ENCODE assay signal across 10 cellular contexts in genomic region chr21:45642122-45642813, GRCh38. TPM values are rescaled to one million over a fixed set of nuclear protein-coding genes. Genes with fewer than 3 reads are reported as not detected.
A peak's percentile ranks its signal among the peaks of the same experiment; 100 is the strongest.
DNase-seq lines count a peak whose midpoint lies in the region; ATAC-seq, FAIRE-seq and TF ChIP-seq lines count a peak whose summit lies in the region.
"Had no signal": no experiment of that assay in that cellular context is flagged by ENCODE, and none has a peak within 500 bp of the region (broad histone marks: within the 10 kb centered on the region; RNA-seq: fewer than 3 reads in every experiment).

No MANE protein-coding gene starts in this region.

- H3K79me2 ChIP-seq in DND-41 (ENCODE audit: insufficient read depth, low read length) (peaks cover 11% of the 10 kb centered on the region), PC-9 (ENCODE audit: low read depth) (no peaks in the 10 kb centered on the region)

- no peak for TF ChIP-seq CTCF in DND-41 (IDR thresholded peaks at IDR 0.05; ENCODE audit: borderline replicate concordance, extremely low read depth, low read length, poor library complexity, severe bottlenecking)
- TF ChIP-seq CTCF in fibroblast of the aortic adventitia (IDR thresholded peaks at IDR 0.05; ENCODE audit: insufficient read depth, low read length), result no peak
- no peak for TF ChIP-seq CTCF in psoas muscle (IDR thresholded peaks at IDR 0.05)
- TF ChIP-seq CTCF in foreskin fibroblast (IDR thresholded peaks at IDR 0.05; ENCODE audit: low read depth, low read length), result no peak
- TF ChIP-seq CTCF in PC-9 (conservative IDR thresholded peaks at IDR 0.05), result no peak

- H3F3A ChIP-seq in PC-9 (ENCODE audit: insufficient read depth, low read depth), result no peaks in the 10 kb centered on the region

- peak overlapping the region; percentile 46; the same call in 1 of the 2 replicates for H2AFZ ChIP-seq in DND-41 (ENCODE audit: low read depth, low read length)
- no peak overlapping the region for H2AFZ ChIP-seq in PC-9

- DNase-seq in DND-41 (no peak), fibroblast of the aortic adventitia (ENCODE audit: low read depth) (no peak), psoas muscle (peak in 1 of 2 donors; percentile 26), foreskin fibroblast (no peak), NCI-H1092 (lab: John Stamatoyannopoulos, UW) (no peak), GM12892 (ENCODE audit: insufficient read length) (no peak), PC-9 (no peak)

- H3K9me2 ChIP-seq in PC-9 (ENCODE audit: insufficient read depth), result no peaks in the 10 kb centered on the region

- H3K36me3 ChIP-seq in DND-41 (ENCODE audit: insufficient read depth, low read length), result no peaks in the 10 kb centered on the region
- H3K36me3 ChIP-seq in HUES48 (ENCODE audit: control insufficient read depth, insufficient read depth, low read length), result no peaks in the 10 kb centered on the region
- H3K36me3 ChIP-seq in psoas muscle (ENCODE audit: insufficient read depth in 1 of 2, low read depth in 1 of 2), result no peaks in the 10 kb centered on the region
- H3K36me3 ChIP-seq in PC-9 (ENCODE audit: low read depth), result no peaks in the 10 kb centered on the region

- CTCF ChIA-PET in PC-9 (lab: Charles Lee), result no interaction called here

- H3K27me3 ChIP-seq in DND-41 (ENCODE audit: insufficient read depth, low read length, poor library complexity) (peaks cover 9% of the 10 kb centered on the region), HUES48 (ENCODE audit: control insufficient read depth, insufficient read depth, low read length) (peaks cover 29% of the 10 kb centered on the region), psoas muscle (ENCODE audit: insufficient read depth in 3 of 3, low read length in 2 of 3) (peaks cover 0 to 72% (median 20%) of the 10 kb centered on the region in 3 donors), PC-9 (ENCODE audit: insufficient read depth, low read depth) (peaks cover 17% of the 10 kb centered on the region; the same call in 1 of the 2 replicates)

- intact Hi-C loops in psoas muscle (cut with DNase I), result no loop called here
- intact Hi-C loops in PC-9 (cut with micrococcal nuclease; ENCODE audit: unreplicated experiment), result no loop called here

- whole genome bisulfite sequencing in psoas muscle, 3 donors, result 6 to 10% (median 8%) methylated on average over 51 to 91 of the region's 91 CpGs

- no TSS peak for BruUV-seq in PC-9 (replicated peaks; lab: Mats Ljungman, UMichigan)

- POLR2A ChIA-PET in PC-9 (lab: Charles Lee; ENCODE audit: unreplicated experiment), result no interaction called here

- ATAC-seq in DND-41 (ENCODE audit: insufficient read depth, low read depth) (no peak; the same call in 2 of the 3 replicates), psoas muscle (no peak)

- no peak for FAIRE-seq in GM12892 (lab: Jason Lieb, UNC)

- H3K9me3 ChIP-seq in DND-41 (ENCODE audit: insufficient read depth, low read length, severe bottlenecking), result no peaks in the 10 kb centered on the region
- no peaks in the 10 kb centered on the region for H3K9me3 ChIP-seq in HUES48 (ENCODE audit: control insufficient read depth, insufficient read depth, low read length)
- no peaks in the 10 kb centered on the region for H3K9me3 ChIP-seq in psoas muscle
- no peaks in the 10 kb centered on the region for H3K9me3 ChIP-seq in PC-9 (ENCODE audit: insufficient read depth, low read depth)

- H3K4me1 ChIP-seq in DND-41 (ENCODE audit: insufficient read depth, low read length) (peaks cover 48% of the 10 kb centered on the region), HUES48 (ENCODE audit: control insufficient read depth, insufficient read depth, low read length) (peaks cover 8% of the 10 kb centered on the region; the same call in 1 of the 2 replicates), psoas muscle (peaks cover 4% of the 10 kb centered on the region), PC-9 (replicated peaks; ENCODE audit: insufficient read depth) (no peaks in the 10 kb centered on the region)

- H3K4me2 ChIP-seq in DND-41 (ENCODE audit: insufficient read depth, low read length) (peak overlapping the region; percentile 54), PC-9 (no peak overlapping the region)
- H3K4me2 ChIP-seq: KMS-11 had no signal

- H3K27ac ChIP-seq in DND-41 (ENCODE audit: low read length), result no peak overlapping the region
- H3K27ac ChIP-seq in HUES48 (ENCODE audit: low read depth, low read length), result no peak overlapping the region
- H3K27ac ChIP-seq in psoas muscle, result no peak overlapping the region
- no peak overlapping the region for H3K27ac ChIP-seq in PC-9
- H3K27ac ChIP-seq: epithelial cell of prostate, KMS-11 had no signal

- peak overlapping the region in 1 of 2 experiments; percentile 48; a peak in 2 of 4 replicates for H3K4me3 ChIP-seq in DND-41 (ENCODE audit: low read depth in 1 of 2, low read length in 2 of 2)
- H3K4me3 ChIP-seq in HUES48 (ENCODE audit: low read depth, low read length), result peak overlapping the region; percentile 44; the same call in 1 of the 2 replicates
- peak overlapping the region; percentile 45 for H3K4me3 ChIP-seq in fibroblast of the aortic adventitia (ENCODE audit: low read depth, low read length)
- H3K4me3 ChIP-seq in psoas muscle, result peak overlapping the region; percentile 32
- no peak overlapping the region for H3K4me3 ChIP-seq in foreskin fibroblast (ENCODE audit: low read depth in 1 of 2, low read length in 2 of 2)
- no peak overlapping the region for H3K4me3 ChIP-seq in PC-9

- TF ChIP-seq POLR2A in GM12892 (IDR thresholded peaks at IDR 0.05; ENCODE audit: low read depth, low read length), result no peak

- H4K20me1 ChIP-seq in DND-41 (ENCODE audit: insufficient read depth, low read length) (peaks cover 18% of the 10 kb centered on the region), PC-9 (ENCODE audit: insufficient read depth) (no peaks in the 10 kb centered on the region)

- H3K9ac ChIP-seq in DND-41 (ENCODE audit: low read depth, low read length) (peak overlapping the region; percentile 38; the same call in 1 of the 2 replicates), HUES48 (ENCODE audit: low read depth, low read length) (no peak overlapping the region)
- H3K9ac ChIP-seq: KMS-11 had no signal

RNA-seq across cellular contexts. Expression of gene PCBP3, which starts 1.3 kb away (rescaled TPM):
- 1.2 and 4.2 TPM in 2 replicates for total RNA-seq in fibroblast of the aortic adventitia (ENCODE audit: low replicate concordance)
- total RNA-seq in psoas muscle, result under 1 TPM; 0.18 to 0.91 (median 0.48) TPM
- polyA plus RNA-seq in psoas muscle, result under 1 TPM in 2 of 3 donors, not detected in 1; 0.10 to 0.36 TPM
- 1.8 TPM for polyA plus RNA-seq in GM12892 (2012; ENCODE audit: missing spikeins)
- 0.65 TPM in 1 of 2 replicates, not detected in the other for total RNA-seq in PC-9 (2021)

Comparison
In these comparisons a context has a peak if more than half of its experiments do, and no peak if none do; other contexts are left out.
1. H3K4me3 ChIP-seq: peak in HUES48 (single experiment), fibroblast of the aortic adventitia (single experiment) and psoas muscle (single experiment); none in foreskin fibroblast (0 of 2) and PC-9 (single experiment).